ENCODE assay signal across 4 cellular contexts in genomic region chr4:83527671-83528070, GRCh38.
TF ChIP-seq lines count a peak whose summit lies in the region.

No MANE protein-coding gene starts in this region.

TF ChIP-seq in A549, 52 proteins besides CTCF, POLR2A, EP300 and RAD21:
- TF ChIP-seq HDAC2 (IDR thresholded peaks at IDR 0.05) (no peak), TP53 (CRISPR knock-in tag; IDR thresholded peaks at IDR 0.05) (no peak), BHLHE40 (IDR thresholded peaks at IDR 0.05; ENCODE audit: low read depth, low read length) (no peak), KDM5A (IDR thresholded peaks at IDR 0.05) (peak; percentile 54; the same call in 1 of the 2 replicates)
- TF ChIP-seq, protein P1, sequence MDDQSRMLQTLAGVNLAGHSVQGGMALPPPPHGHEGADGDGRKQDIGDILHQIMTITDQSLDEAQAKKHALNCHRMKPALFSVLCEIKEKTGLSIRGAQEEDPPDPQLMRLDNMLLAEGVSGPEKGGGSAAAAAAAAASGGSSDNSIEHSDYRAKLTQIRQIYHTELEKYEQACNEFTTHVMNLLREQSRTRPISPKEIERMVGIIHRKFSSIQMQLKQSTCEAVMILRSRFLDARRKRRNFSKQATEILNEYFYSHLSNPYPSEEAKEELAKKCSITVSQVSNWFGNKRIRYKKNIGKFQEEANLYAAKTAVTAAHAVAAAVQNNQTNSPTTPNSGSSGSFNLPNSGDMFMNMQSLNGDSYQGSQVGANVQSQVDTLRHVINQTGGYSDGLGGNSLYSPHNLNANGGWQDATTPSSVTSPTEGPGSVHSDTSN (IDR thresholded peaks at IDR 0.05) = no peak

TF ChIP-seq in HCT116, 20 proteins besides CTCF, POLR2A, EP300 and RAD21:
- TF ChIP-seq SRF (IDR thresholded peaks at IDR 0.05; ENCODE audit: low read depth) (no peak), CBX3 (IDR thresholded peaks at IDR 0.05; ENCODE audit: low read depth) (peak; percentile 55; the same call in 1 of the 2 replicates), YY1 (IDR thresholded peaks at IDR 0.05; ENCODE audit: extremely low read depth, insufficient replicate concordance, low read depth, low read length) (no peak)
TF ChIP-seq in HCT116: peak in this region for 1.

TF ChIP-seq in HEK293, 187 proteins besides CTCF, POLR2A, EP300 and RAD21:
- peak; percentile 63 for TF ChIP-seq SETDB1 (IDR thresholded peaks at IDR 0.05; ENCODE audit: insufficient read length, low read length)
- TF ChIP-seq ZNF121 (tag by site-specific recombination; IDR thresholded peaks at IDR 0.05) = no peak

TF ChIP-seq in K562, 482 proteins besides CTCF, POLR2A, EP300 and RAD21:
- TF ChIP-seq EHMT2 (IDR thresholded peaks at IDR 0.05) (no peak), CBX1 (IDR thresholded peaks at IDR 0.05; ENCODE audit: low read depth) (peak; percentile 35; the same call in 1 of the 2 replicates), ZNF239 (CRISPR knock-in tag; IDR thresholded peaks at IDR 0.05) (no peak), ZNF146 (CRISPR knock-in tag; IDR thresholded peaks at IDR 0.05; ENCODE audit: unreplicated experiment) (no peak), RAD51 (IDR thresholded peaks at IDR 0.05; ENCODE audit: borderline replicate concordance, low read depth) (no peak), TRIM28 (IDR thresholded peaks at IDR 0.05) (0 out of 2 replicates have a peak, but pooled peaks have one; percentile 21), CBX5 (IDR thresholded peaks at IDR 0.05; ENCODE audit: borderline replicate concordance, low read depth) (peak; percentile 80; the same call in 1 of the 2 replicates), RFX7 (CRISPR knock-in tag; IDR thresholded peaks at IDR 0.05) (no peak), NCOA1 (IDR thresholded peaks at IDR 0.05; ENCODE audit: low read depth) (no peak)
